In the genomic region with DNA sequence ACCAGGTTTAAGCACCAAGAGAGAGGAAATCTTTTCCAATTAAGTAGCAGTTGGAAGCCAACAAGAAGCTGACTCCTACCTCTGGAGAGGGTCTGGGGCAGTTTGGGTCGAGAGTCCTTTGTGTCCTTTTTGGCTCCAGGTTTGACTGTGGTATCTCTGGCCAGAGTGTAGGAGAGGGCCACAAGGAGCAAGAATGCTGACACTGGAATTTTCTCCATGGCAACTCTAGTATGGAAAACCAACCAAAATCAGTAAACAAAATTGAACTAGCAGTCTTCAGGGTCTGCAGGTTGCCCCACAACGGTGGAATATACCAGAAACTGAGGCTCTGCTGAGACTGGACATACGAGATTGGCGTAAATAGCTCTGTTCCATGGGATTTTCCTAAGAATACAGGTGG, we compare ENCODE assay signal across 23 cellular contexts. TPM values are rescaled to one million over a fixed set of nuclear protein-coding genes. Genes with fewer than 3 reads are reported as not detected.
"Had no signal": no experiment of that assay in that cellular context is flagged by ENCODE, and none has a peak within 500 bp of the region (broad histone marks: within the 10 kb centered on the region; RNA-seq: fewer than 3 reads in every experiment).

No MANE protein-coding gene starts in this region.

- H3K27me3 Mint-ChIP-seq: stimulated activated naive CD8-positive, alpha-beta T cell treated with anti-CD3 and anti-CD28 coated beads, Interleukin-15, amount 100 ng/mL, for 72 hours had no signal

- H3K27me3 ChIP-seq: adrenal gland, esophagus squamous epithelium, ovary had no signal

- H3K4me2 ChIP-seq: smooth muscle cell had no signal

- H3K4me1 Mint-ChIP-seq: natural killer cell; stimulated activated naive CD8-positive, alpha-beta T cell treated with anti-CD3 and anti-CD28 coated beads, Interleukin-15, amount 100 ng/mL, for 72 hours had no signal

- H3K36me3 Mint-ChIP-seq: activated naive CD4-positive, alpha-beta T cell treated with anti-CD3 and anti-CD28 coated beads, Interleukin-2, amount 50 U/mL, for 72 hours; natural killer cell had no signal

- H3K4me3 ChIP-seq: adrenal gland, esophagus squamous epithelium, ovary, smooth muscle cell had no signal

- DNase-seq: activated CD4-positive, alpha-beta T cell treated with anti-CD3 and anti-CD28 coated beads for 1 hour; activated CD4-positive, alpha-beta T cell treated with anti-CD3 and anti-CD28 coated beads, Interleukin-2, amount 50 U/mL, for 4 hours; activated gamma-delta T cell; cerebellar nuclear complex; effector memory CD8-positive, alpha-beta T cell; esophagus squamous epithelium; hypothalamus; natural killer cell; ovary; stimulated activated CD4-positive, alpha-beta T cell treated with anti-CD3 and anti-CD28 coated beads, Interleukin-4, amount 100 ng/mL, for 1 hour; stimulated activated naive CD8-positive, alpha-beta T cell treated with anti-CD3 and anti-CD28 coated beads, Interleukin-15, amount 100 ng/mL, for 72 hours; T-helper 17 cell; WERI-Rb-1 had no signal

- H3K4me1 ChIP-seq: adrenal gland had no signal

- H3K9me3 Mint-ChIP-seq: activated naive CD4-positive, alpha-beta T cell treated with anti-CD3 and anti-CD28 coated beads, Interleukin-2, amount 50 U/mL, for 72 hours; effector memory CD8-positive, alpha-beta T cell; natural killer cell; stimulated activated naive CD8-positive, alpha-beta T cell treated with anti-CD3 and anti-CD28 coated beads, Interleukin-15, amount 100 ng/mL, for 72 hours had no signal

- ATAC-seq: effector memory CD8-positive, alpha-beta T cell; sciatic nerve had no signal

- FAIRE-seq: astrocyte, bronchial epithelial cell had no signal

- H3K4me3 Mint-ChIP-seq: effector memory CD8-positive, alpha-beta T cell; natural killer cell; stimulated activated naive CD8-positive, alpha-beta T cell treated with anti-CD3 and anti-CD28 coated beads, Interleukin-15, amount 100 ng/mL, for 72 hours; T-helper 17 cell had no signal

- H3K36me3 ChIP-seq: adrenal gland, esophagus squamous epithelium, ovary, WERI-Rb-1 had no signal

- H3K27ac ChIP-seq: adrenal gland, esophagus squamous epithelium, ovary, WERI-Rb-1 had no signal

- H3K9me3 ChIP-seq: adrenal gland, esophagus squamous epithelium, ovary had no signal

- H3K27ac Mint-ChIP-seq: activated naive CD4-positive, alpha-beta T cell treated with anti-CD3 and anti-CD28 coated beads, Interleukin-2, amount 50 U/mL, for 72 hours; effector memory CD8-positive, alpha-beta T cell; natural killer cell; T-helper 17 cell had no signal

RNA-seq across cellular contexts. Expression of a gene that starts 3.2 kb away (rescaled TPM):
- total RNA-seq: activated CD8-positive, alpha-beta memory T cell treated with anti-CD3 and anti-CD28 coated beads for 36 hours; activated naive CD4-positive, alpha-beta T cell treated with anti-CD3 and anti-CD28 coated beads, Interleukin-2, amount 50 U/mL, for 72 hours; astrocyte; lung microvascular endothelial cell; mononuclear cell; natural killer cell; pulmonary artery endothelial cell; T-helper 17 cell had no signal
